ENCODE assay signal across 8 cellular contexts in genomic region chr6:26401389-26401986, GRCh38. TPM values are rescaled to one million over a fixed set of nuclear protein-coding genes. Genes with fewer than 3 reads are reported as not detected.
DNase-seq lines count a peak whose midpoint lies in the region; ATAC-seq and TF ChIP-seq lines count a peak whose summit lies in the region.

No MANE protein-coding gene starts in this region.

- ATAC-seq in GM21737 (IDR thresholded peaks at IDR 0.05; ENCODE audit: unreplicated experiment) = peak; percentile 7
- no peak for ATAC-seq in foreskin keratinocyte

- no peak for DNase-seq in SK-N-MC (ENCODE audit: low read depth, low spot score)
- DNase-seq in foreskin keratinocyte = no peak
- no peak for DNase-seq in foreskin melanocyte
- DNase-seq in NCI-H1930 (lab: John Stamatoyannopoulos, UW) = no peak
- DNase-seq in NCI-H1048 (lab: John Stamatoyannopoulos, UW) = no peak
- no peak for DNase-seq in NK-92 (lab: John Stamatoyannopoulos, UW; ENCODE audit: unreplicated experiment)

- H3K9me3 ChIP-seq in SK-N-MC (ENCODE audit: low read depth, low read length) (no peaks in the 10 kb centered on the region), skeletal muscle tissue (ENCODE audit: control insufficient read depth in 3 of 3, low read length in 3 of 3) (no peaks in the 10 kb centered on the region)

- no peaks in the 10 kb centered on the region; the same call in 1 of the 2 replicates for H3K36me3 ChIP-seq in SK-N-MC (ENCODE audit: insufficient read depth, low read length)
- H3K36me3 ChIP-seq in skeletal muscle tissue (ENCODE audit: control insufficient read depth in 3 of 3, insufficient read depth in 3 of 3, low read length in 3 of 3) = peaks cover 0 to 10% (median 2%) of the 10 kb centered on the region in 3 donors

- no peak for TF ChIP-seq CTCF in foreskin keratinocyte (conservative IDR thresholded peaks at IDR 0.05)

- H3K4me3 ChIP-seq in SK-N-MC (peak overlapping the region; percentile 85), skeletal muscle tissue (ENCODE audit: low read length in 3 of 3) (peak overlapping the region; percentile 80 to 100 (median 86))

- H3K27ac ChIP-seq in SK-N-MC (peak overlapping the region; percentile 58; the same call in 1 of the 2 replicates), foreskin keratinocyte (peak overlapping the region; percentile 92), skeletal muscle tissue (ENCODE audit: low read depth, low read length) (peak overlapping the region; percentile 79)

- H3K4me1 ChIP-seq in foreskin keratinocyte (peaks cover 5% of the 10 kb centered on the region), skeletal muscle tissue (ENCODE audit: control insufficient read depth in 3 of 3, insufficient read depth in 3 of 3, low read length in 3 of 3) (peaks cover 2 to 12% (median 6%) of the 10 kb centered on the region in 3 donors)

- peak overlapping the region; percentile 76 for H3K9ac ChIP-seq in SK-N-MC (ENCODE audit: insufficient read length)
- H3K9ac ChIP-seq in skeletal muscle tissue (ENCODE audit: low read depth in 1 of 3, low read length in 3 of 3) = peak overlapping the region; percentile 60 to 96 (median 85)

- H3K27me3 ChIP-seq in foreskin keratinocyte = no peaks in the 10 kb centered on the region
- no peaks in the 10 kb centered on the region for H3K27me3 ChIP-seq in skeletal muscle tissue (ENCODE audit: control insufficient read depth in 3 of 3, insufficient read depth in 3 of 3, low read length in 3 of 3)

RNA-seq across cellular contexts. Expression of gene BTN3A1, which starts 0.6 kb away (rescaled TPM):
- total RNA-seq in foreskin keratinocyte (9.5 and 12.2 TPM in 2 replicates), skeletal muscle tissue (17.2 TPM)
- 4.4 and 5.2 TPM in 2 replicates for polyA plus RNA-seq in foreskin keratinocyte

RNA-seq across cellular contexts. Expression of gene BTN2A2, which starts 18.6 kb away (rescaled TPM):
- total RNA-seq in foreskin keratinocyte (6.6 and 9.9 TPM in 2 replicates), skeletal muscle tissue (6.3 TPM)
- 3.7 and 5.1 TPM in 2 replicates for polyA plus RNA-seq in foreskin keratinocyte

RNA-seq across cellular contexts. Expression of gene BTN3A2, which starts 36.5 kb away (rescaled TPM):
- total RNA-seq in foreskin keratinocyte (12.4 and 13.4 TPM in 2 replicates), skeletal muscle tissue (11.0 TPM)
- 9.2 and 9.4 TPM in 2 replicates for polyA plus RNA-seq in foreskin keratinocyte

RNA-seq across cellular contexts. Expression of gene BTN3A3, which starts 38.8 kb away (rescaled TPM):
- 5.0 and 5.1 TPM in 2 replicates for total RNA-seq in foreskin keratinocyte
- 2.6 and 2.7 TPM in 2 replicates for polyA plus RNA-seq in foreskin keratinocyte
- total RNA-seq in skeletal muscle tissue = 20.9 TPM

RNA-seq across cellular contexts. Expression of gene BTN2A1, which starts 56.3 kb away (rescaled TPM):
- total RNA-seq in foreskin keratinocyte (9.9 and 10.0 TPM in 2 replicates), skeletal muscle tissue (8.4 TPM)
- 5.9 and 6.4 TPM in 2 replicates for polyA plus RNA-seq in foreskin keratinocyte
